Comparison of ENCODE assay signal across 1 cellular context in the genomic region with DNA sequence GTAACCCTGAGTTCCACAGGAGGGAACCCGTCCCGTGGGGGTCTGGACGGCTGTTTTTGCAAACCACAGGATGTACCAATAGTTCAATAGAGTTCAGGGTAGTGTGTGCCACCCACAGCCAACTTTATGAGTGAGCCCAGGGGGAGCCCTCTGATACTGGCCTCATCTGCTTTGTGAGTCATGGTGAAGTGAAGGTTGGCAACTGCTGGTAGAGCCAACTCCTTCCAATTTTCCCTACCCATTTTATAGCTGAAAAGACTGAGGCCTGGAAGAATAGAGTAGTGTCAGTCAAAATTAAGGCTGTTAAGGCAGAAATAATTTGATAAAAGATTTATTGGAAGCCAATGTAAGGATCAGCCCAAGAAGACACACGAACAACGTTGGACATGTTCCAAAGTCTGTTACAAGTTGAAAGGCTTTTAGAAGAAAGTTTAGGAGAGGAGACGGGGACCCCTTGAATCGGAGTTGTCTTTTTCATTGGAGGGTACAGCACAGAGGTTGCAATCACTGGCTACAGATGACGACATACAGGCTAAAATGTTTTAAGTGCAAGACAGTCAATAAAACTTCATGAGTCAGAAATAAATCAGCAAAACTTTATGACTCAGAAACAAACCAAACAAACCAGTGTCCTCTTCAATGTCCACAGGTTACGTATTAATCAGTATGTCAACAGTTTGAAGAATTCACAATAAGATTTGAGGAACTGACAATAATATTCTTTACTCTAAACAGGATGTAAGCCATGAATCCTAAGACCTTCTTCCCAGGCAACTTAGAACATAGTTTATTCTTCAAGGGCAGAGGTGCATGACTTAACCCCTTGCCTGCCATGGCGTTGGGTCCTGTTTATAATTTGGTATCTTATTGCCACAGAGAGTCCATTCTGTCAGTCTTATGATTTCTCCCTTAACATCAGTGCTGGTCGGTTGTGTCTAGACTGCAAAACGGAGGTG.
TF ChIP-seq lines count a peak whose summit lies in the region.

No MANE protein-coding gene starts in this region.

TF ChIP-seq in HepG2, 621 proteins besides CTCF, POLR2A, EP300 and RAD21 (continued from another document and continues in another):
- TF ChIP-seq THAP11 (CRISPR knock-in tag; IDR thresholded peaks at IDR 0.05) (no peak), POLR2G (IDR thresholded peaks at IDR 0.05; ENCODE audit: low read depth, low read length) (no peak), AHR (CRISPR knock-in tag; IDR thresholded peaks at IDR 0.05) (no peak), JUNB (CRISPR knock-in tag; IDR thresholded peaks at IDR 0.05; ENCODE audit: borderline replicate concordance) (peak; percentile 88; the same call in 1 of the 2 replicates), NFRKB (IDR thresholded peaks at IDR 0.05) (no peak), ZNF296 (CRISPR knock-in tag; conservative IDR thresholded peaks at IDR 0.05) (no peak), NCOA2 (CRISPR knock-in tag; IDR thresholded peaks at IDR 0.05) (peak; percentile 71; the same call in 1 of the 2 replicates), ZSCAN29 (CRISPR knock-in tag; conservative IDR thresholded peaks at IDR 0.05) (no peak), ZNF282 (IDR thresholded peaks at IDR 0.05; ENCODE audit: partially characterized antibody) (no peak), ZNF251 (CRISPR knock-in tag; IDR thresholded peaks at IDR 0.05) (no peak), RXRB (CRISPR knock-in tag; IDR thresholded peaks at IDR 0.05; ENCODE audit: borderline replicate concordance) (peak; percentile 76), NR2F2 (IDR thresholded peaks at IDR 0.05; ENCODE audit: borderline replicate concordance, low read depth) (peak; percentile 24; the same call in 1 of the 2 replicates), TMF1 (CRISPR knock-in tag; IDR thresholded peaks at IDR 0.05; ENCODE audit: low read depth) (no peak), FOXO1 (CRISPR knock-in tag; IDR thresholded peaks at IDR 0.05) (peak; percentile 42; the same call in 1 of the 2 replicates), ZFAT (CRISPR knock-in tag; conservative IDR thresholded peaks at IDR 0.05) (no peak), HNRNPLL (IDR thresholded peaks at IDR 0.05; ENCODE audit: low read depth, low read length, poor library complexity, severe bottlenecking) (no peak), KAT2B (IDR thresholded peaks at IDR 0.05; ENCODE audit: borderline replicate concordance, low read depth, low read length) (no peak), CHD4 (IDR thresholded peaks at IDR 0.05; ENCODE audit: borderline replicate concordance, low read length) (peak; percentile 87; the same call in 1 of the 2 replicates)
- TF ChIP-seq, protein P1, sequence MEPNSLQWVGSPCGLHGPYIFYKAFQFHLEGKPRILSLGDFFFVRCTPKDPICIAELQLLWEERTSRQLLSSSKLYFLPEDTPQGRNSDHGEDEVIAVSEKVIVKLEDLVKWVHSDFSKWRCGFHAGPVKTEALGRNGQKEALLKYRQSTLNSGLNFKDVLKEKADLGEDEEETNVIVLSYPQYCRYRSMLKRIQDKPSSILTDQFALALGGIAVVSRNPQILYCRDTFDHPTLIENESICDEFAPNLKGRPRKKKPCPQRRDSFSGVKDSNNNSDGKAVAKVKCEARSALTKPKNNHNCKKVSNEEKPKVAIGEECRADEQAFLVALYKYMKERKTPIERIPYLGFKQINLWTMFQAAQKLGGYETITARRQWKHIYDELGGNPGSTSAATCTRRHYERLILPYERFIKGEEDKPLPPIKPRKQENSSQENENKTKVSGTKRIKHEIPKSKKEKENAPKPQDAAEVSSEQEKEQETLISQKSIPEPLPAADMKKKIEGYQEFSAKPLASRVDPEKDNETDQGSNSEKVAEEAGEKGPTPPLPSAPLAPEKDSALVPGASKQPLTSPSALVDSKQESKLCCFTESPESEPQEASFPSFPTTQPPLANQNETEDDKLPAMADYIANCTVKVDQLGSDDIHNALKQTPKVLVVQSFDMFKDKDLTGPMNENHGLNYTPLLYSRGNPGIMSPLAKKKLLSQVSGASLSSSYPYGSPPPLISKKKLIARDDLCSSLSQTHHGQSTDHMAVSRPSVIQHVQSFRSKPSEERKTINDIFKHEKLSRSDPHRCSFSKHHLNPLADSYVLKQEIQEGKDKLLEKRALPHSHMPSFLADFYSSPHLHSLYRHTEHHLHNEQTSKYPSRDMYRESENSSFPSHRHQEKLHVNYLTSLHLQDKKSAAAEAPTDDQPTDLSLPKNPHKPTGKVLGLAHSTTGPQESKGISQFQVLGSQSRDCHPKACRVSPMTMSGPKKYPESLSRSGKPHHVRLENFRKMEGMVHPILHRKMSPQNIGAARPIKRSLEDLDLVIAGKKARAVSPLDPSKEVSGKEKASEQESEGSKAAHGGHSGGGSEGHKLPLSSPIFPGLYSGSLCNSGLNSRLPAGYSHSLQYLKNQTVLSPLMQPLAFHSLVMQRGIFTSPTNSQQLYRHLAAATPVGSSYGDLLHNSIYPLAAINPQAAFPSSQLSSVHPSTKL (CRISPR knock-in tag; IDR thresholded peaks at IDR 0.05), result peak; percentile 94
- TF ChIP-seq, protein P2, sequence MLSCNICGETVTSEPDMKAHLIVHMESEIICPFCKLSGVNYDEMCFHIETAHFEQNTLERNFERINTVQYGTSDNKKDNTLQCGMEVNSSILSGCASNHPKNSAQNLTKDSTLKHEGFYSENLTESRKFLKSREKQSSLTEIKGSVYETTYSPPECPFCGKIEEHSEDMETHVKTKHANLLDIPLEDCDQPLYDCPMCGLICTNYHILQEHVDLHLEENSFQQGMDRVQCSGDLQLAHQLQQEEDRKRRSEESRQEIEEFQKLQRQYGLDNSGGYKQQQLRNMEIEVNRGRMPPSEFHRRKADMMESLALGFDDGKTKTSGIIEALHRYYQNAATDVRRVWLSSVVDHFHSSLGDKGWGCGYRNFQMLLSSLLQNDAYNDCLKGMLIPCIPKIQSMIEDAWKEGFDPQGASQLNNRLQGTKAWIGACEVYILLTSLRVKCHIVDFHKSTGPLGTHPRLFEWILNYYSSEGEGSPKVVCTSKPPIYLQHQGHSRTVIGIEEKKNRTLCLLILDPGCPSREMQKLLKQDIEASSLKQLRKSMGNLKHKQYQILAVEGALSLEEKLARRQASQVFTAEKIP (CRISPR knock-in tag; IDR thresholded peaks at IDR 0.05; ENCODE audit: borderline replicate concordance), result no peak
- TF ChIP-seq, protein P3, sequence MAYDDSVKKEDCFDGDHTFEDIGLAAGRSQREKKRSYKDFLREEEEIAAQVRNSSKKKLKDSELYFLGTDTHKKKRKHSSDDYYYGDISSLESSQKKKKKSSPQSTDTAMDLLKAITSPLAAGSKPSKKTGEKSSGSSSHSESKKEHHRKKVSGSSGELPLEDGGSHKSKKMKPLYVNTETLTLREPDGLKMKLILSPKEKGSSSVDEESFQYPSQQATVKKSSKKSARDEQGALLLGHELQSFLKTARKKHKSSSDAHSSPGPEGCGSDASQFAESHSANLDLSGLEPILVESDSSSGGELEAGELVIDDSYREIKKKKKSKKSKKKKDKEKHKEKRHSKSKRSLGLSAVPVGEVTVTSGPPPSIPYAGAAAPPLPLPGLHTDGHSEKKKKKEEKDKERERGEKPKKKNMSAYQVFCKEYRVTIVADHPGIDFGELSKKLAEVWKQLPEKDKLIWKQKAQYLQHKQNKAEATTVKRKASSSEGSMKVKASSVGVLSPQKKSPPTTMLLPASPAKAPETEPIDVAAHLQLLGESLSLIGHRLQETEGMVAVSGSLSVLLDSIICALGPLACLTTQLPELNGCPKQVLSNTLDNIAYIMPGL (CRISPR knock-in tag; IDR thresholded peaks at IDR 0.05; ENCODE audit: borderline replicate concordance in 1 of 2, low read depth in 1 of 2), result no peak; a peak in 1 of 4 replicates
- TF ChIP-seq, protein P4, sequence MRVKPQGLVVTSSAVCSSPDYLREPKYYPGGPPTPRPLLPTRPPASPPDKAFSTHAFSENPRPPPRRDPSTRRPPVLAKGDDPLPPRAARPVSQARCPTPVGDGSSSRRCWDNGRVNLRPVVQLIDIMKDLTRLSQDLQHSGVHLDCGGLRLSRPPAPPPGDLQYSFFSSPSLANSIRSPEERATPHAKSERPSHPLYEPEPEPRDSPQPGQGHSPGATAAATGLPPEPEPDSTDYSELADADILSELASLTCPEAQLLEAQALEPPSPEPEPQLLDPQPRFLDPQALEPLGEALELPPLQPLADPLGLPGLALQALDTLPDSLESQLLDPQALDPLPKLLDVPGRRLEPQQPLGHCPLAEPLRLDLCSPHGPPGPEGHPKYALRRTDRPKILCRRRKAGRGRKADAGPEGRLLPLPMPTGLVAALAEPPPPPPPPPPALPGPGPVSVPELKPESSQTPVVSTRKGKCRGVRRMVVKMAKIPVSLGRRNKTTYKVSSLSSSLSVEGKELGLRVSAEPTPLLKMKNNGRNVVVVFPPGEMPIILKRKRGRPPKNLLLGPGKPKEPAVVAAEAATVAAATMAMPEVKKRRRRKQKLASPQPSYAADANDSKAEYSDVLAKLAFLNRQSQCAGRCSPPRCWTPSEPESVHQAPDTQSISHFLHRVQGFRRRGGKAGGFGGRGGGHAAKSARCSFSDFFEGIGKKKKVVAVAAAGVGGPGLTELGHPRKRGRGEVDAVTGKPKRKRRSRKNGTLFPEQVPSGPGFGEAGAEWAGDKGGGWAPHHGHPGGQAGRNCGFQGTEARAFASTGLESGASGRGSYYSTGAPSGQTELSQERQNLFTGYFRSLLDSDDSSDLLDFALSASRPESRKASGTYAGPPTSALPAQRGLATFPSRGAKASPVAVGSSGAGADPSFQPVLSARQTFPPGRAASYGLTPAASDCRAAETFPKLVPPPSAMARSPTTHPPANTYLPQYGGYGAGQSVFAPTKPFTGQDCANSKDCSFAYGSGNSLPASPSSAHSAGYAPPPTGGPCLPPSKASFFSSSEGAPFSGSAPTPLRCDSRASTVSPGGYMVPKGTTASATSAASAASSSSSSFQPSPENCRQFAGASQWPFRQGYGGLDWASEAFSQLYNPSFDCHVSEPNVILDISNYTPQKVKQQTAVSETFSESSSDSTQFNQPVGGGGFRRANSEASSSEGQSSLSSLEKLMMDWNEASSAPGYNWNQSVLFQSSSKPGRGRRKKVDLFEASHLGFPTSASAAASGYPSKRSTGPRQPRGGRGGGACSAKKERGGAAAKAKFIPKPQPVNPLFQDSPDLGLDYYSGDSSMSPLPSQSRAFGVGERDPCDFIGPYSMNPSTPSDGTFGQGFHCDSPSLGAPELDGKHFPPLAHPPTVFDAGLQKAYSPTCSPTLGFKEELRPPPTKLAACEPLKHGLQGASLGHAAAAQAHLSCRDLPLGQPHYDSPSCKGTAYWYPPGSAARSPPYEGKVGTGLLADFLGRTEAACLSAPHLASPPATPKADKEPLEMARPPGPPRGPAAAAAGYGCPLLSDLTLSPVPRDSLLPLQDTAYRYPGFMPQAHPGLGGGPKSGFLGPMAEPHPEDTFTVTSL (CRISPR knock-in tag; IDR thresholded peaks at IDR 0.05; ENCODE audit: borderline replicate concordance), result peak; percentile 82; the same call in 1 of the 2 replicates
- TF ChIP-seq, protein P5, sequence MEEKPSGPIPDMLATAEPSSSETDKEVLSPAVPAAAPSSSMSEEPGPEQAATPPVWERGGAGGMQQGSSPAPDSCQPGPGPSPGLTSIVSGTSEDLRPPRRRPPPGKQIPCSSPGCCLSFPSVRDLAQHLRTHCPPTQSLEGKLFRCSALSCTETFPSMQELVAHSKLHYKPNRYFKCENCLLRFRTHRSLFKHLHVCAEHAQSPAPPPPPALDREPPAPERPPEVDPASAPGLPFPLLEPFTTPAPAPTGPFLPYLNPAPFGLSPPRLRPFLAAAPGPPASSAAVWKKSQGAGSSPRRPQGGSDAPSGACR (CRISPR knock-in tag; IDR thresholded peaks at IDR 0.05), result no peak
- TF ChIP-seq, protein P6, sequence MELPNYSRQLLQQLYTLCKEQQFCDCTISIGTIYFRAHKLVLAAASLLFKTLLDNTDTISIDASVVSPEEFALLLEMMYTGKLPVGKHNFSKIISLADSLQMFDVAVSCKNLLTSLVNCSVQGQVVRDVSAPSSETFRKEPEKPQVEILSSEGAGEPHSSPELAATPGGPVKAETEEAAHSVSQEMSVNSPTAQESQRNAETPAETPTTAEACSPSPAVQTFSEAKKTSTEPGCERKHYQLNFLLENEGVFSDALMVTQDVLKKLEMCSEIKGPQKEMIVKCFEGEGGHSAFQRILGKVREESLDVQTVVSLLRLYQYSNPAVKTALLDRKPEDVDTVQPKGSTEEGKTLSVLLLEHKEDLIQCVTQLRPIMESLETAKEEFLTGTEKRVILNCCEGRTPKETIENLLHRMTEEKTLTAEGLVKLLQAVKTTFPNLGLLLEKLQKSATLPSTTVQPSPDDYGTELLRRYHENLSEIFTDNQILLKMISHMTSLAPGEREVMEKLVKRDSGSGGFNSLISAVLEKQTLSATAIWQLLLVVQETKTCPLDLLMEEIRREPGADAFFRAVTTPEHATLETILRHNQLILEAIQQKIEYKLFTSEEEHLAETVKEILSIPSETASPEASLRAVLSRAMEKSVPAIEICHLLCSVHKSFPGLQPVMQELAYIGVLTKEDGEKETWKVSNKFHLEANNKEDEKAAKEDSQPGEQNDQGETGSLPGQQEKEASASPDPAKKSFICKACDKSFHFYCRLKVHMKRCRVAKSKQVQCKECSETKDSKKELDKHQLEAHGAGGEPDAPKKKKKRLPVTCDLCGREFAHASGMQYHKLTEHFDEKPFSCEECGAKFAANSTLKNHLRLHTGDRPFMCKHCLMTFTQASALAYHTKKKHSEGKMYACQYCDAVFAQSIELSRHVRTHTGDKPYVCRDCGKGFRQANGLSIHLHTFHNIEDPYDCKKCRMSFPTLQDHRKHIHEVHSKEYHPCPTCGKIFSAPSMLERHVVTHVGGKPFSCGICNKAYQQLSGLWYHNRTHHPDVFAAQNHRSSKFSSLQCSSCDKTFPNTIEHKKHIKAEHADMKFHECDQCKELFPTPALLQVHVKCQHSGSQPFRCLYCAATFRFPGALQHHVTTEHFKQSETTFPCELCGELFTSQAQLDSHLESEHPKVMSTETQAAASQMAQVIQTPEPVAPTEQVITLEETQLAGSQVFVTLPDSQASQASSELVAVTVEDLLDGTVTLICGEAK (IDR thresholded peaks at IDR 0.05), result peak; percentile 63
- TF ChIP-seq, protein P6 (CRISPR knock-in tag; IDR thresholded peaks at IDR 0.05), result peak; percentile 45; the same call in 1 of the 2 replicates
